11 cellular contexts compared by ENCODE assay signal in genomic region chr16:56481468-56482112, GRCh38. TPM values are rescaled to one million over a fixed set of nuclear protein-coding genes. Genes with fewer than 3 reads are reported as not detected.
A peak's percentile ranks its signal among the peaks of the same experiment; 100 is the strongest.
DNase-seq lines count a peak whose midpoint lies in the region; ATAC-seq and TF ChIP-seq lines count a peak whose summit lies in the region.
"Had no signal": no experiment of that assay in that cellular context is flagged by ENCODE, and none has a peak within 500 bp of the region (broad histone marks: within the 10 kb centered on the region; RNA-seq: fewer than 3 reads in every experiment).

No MANE protein-coding gene starts in this region.

- in situ Hi-C loops in Caki2 (cut with HindIII; ENCODE audit: low pct_unique_long_range_greater_than_20kb, low sequenced_read_pairs): no loop called here

- no peak for TF ChIP-seq CTCF in fibroblast of villous mesenchyme (IDR thresholded peaks at IDR 0.05; ENCODE audit: insufficient read depth, low read depth, low read length)

- DNase-seq in Caki2 (ENCODE audit: low read depth) (peak; percentile 11), NCI-H524 treated with DMSO at 0.1 percent for 48 hours (lab: John Stamatoyannopoulos, UW) (peak; percentile 53), fibroblast of villous mesenchyme (ENCODE audit: low read depth) (peak; percentile 52), pons (ENCODE audit: low spot score) (no peak)
- DNase-seq: activated CD8-positive, alpha-beta memory T cell treated with anti-CD3 and anti-CD28 coated beads for 24 hours; natural killer cell; NK-92 treated with Interleukin-12 subunit alpha and Interleukin-12 subunit beta, amount 100 ng/mL, for 24 hours; substantia nigra had no signal

- H3K4me3 ChIP-seq in fibroblast of villous mesenchyme (ENCODE audit: low read depth, low read length): no peak overlapping the region
- H3K4me3 ChIP-seq: BLaER1 had no signal

- ATAC-seq in SK-N-SH treated with all-trans-retinoic acid at 6 μM for 48 hours (no peak), HG02840 (IDR thresholded peaks at IDR 0.05; ENCODE audit: low FRiP score, unreplicated experiment) (no peak)
- ATAC-seq: natural killer cell had no signal

TF ChIP-seq in SK-N-SH treated with all-trans-retinoic acid at 6 μM for 48 hours, 23 proteins besides CTCF, POLR2A, EP300 and RAD21:
- TF ChIP-seq ESRRG (CRISPR knock-in tag; IDR thresholded peaks at IDR 0.05) (no peak), ARNTL (CRISPR knock-in tag; IDR thresholded peaks at IDR 0.05; ENCODE audit: borderline replicate concordance, low read depth) (no peak), BACH2 (CRISPR knock-in tag; IDR thresholded peaks at IDR 0.05; ENCODE audit: borderline replicate concordance) (no peak), SNAI2 (CRISPR knock-in tag; IDR thresholded peaks at IDR 0.05) (no peak), CSRNP3 (CRISPR knock-in tag; IDR thresholded peaks at IDR 0.05) (no peak), ZNF565 (CRISPR knock-in tag; conservative IDR thresholded peaks at IDR 0.05; ENCODE audit: low read depth) (no peak), ZC3H10 (CRISPR knock-in tag; IDR thresholded peaks at IDR 0.05) (no peak), TSHZ2 (CRISPR knock-in tag; IDR thresholded peaks at IDR 0.05) (no peak), RARB (CRISPR knock-in tag; IDR thresholded peaks at IDR 0.05) (no peak), ZFP30 (CRISPR knock-in tag; IDR thresholded peaks at IDR 0.05) (no peak), TCF4 (CRISPR knock-in tag; IDR thresholded peaks at IDR 0.05; ENCODE audit: borderline replicate concordance) (no peak), TOX (CRISPR knock-in tag; IDR thresholded peaks at IDR 0.05; ENCODE audit: borderline replicate concordance) (no peak), OSR1 (CRISPR knock-in tag; IDR thresholded peaks at IDR 0.05) (no peak), GLIS3 (CRISPR knock-in tag; IDR thresholded peaks at IDR 0.05) (no peak), CREB5 (CRISPR knock-in tag; IDR thresholded peaks at IDR 0.05; ENCODE audit: low read depth) (no peak), PPARA (CRISPR knock-in tag; IDR thresholded peaks at IDR 0.05; ENCODE audit: borderline replicate concordance) (no peak)

RNA-seq across cellular contexts. Expression of gene OGFOD1, which starts 30.2 kb away (rescaled TPM):
- 38.4 and 58.4 TPM in 2 replicates for total RNA-seq in Caki2 (2014; rRNA removed; shearing (Covaris generic); ENCODE audit: low replicate concordance)
- total RNA-seq in fibroblast of villous mesenchyme: 65.6 and 74.7 TPM in 2 replicates

RNA-seq across cellular contexts. Expression of gene NUDT21, which starts 30.5 kb away (rescaled TPM):
- 68.5 and 95.5 TPM in 2 replicates for total RNA-seq in Caki2 (2014; rRNA removed; shearing (Covaris generic); ENCODE audit: low replicate concordance)
- total RNA-seq in fibroblast of villous mesenchyme: 59.9 and 83.8 TPM in 2 replicates

RNA-seq across cellular contexts. Expression of gene BBS2, which starts 38.2 kb away (rescaled TPM):
- total RNA-seq in Caki2 (2014; rRNA removed; shearing (Covaris generic); ENCODE audit: low replicate concordance): 33.6 and 62.2 TPM in 2 replicates
- total RNA-seq in fibroblast of villous mesenchyme: 48.3 and 60.5 TPM in 2 replicates

RNA-seq across cellular contexts. Expression of gene AMFR, which starts 56.2 kb away (rescaled TPM):
- 109 TPM in 2 replicates for total RNA-seq in Caki2 (2014; rRNA removed; shearing (Covaris generic); ENCODE audit: low replicate concordance)
- 244 and 302 TPM in 2 replicates for total RNA-seq in fibroblast of villous mesenchyme
